Comparison of ENCODE assay signal across 29 cellular contexts in genomic region chr9:37621299-37621934, GRCh38. TPM values are rescaled to one million over a fixed set of nuclear protein-coding genes. Genes with fewer than 3 reads are reported as not detected.
DNase-seq lines count a peak whose midpoint lies in the region; ATAC-seq, FAIRE-seq and TF ChIP-seq lines count a peak whose summit lies in the region.
"Had no signal": no experiment of that assay in that cellular context is flagged by ENCODE, and none has a peak within 500 bp of the region (broad histone marks: within the 10 kb centered on the region; RNA-seq: fewer than 3 reads in every experiment).

No MANE protein-coding gene starts in this region.

- no peak overlapping the region for H2AK5ac ChIP-seq in H1 (ENCODE audit: low read depth, low read length)

- no peak overlapping the region for H3K4ac ChIP-seq in H1 (replicated peaks; ENCODE audit: insufficient read length, low read depth, low read length)

- TF ChIP-seq CTCF in HEK293 (tag by site-specific recombination; IDR thresholded peaks at IDR 0.05) (no peak), H1 (IDR thresholded peaks at IDR 0.05; ENCODE audit: control extremely low read depth in 1 of 3, insufficient read depth in 1 of 3, low read depth in 1 of 3, low read length in 3 of 3) (no peak), neural progenitor cell (IDR thresholded peaks at IDR 0.05) (no peak), osteocyte (IDR thresholded peaks at IDR 0.05) (no peak), PC-3 (conservative IDR thresholded peaks at IDR 0.05; ENCODE audit: low read depth, low read length) (no peak)

- 77% methylated on average over 9 of the region's 9 CpGs; no CpG with 5 or more reads in 1 of the 2 experiments for WGBS in H1 (ENCODE audit: extremely low coverage in 1 of 2, insufficient coverage in 1 of 2, insufficient read length in 1 of 2, insufficient replicate concordance in 2 of 2, low coverage in 1 of 2, low lambda C conversion rate in 2 of 2, missing lambda C conversion rate in 1 of 2), 2 experiments

- H3K9me3 Mint-ChIP-seq in neural progenitor cell (no peaks in the 10 kb centered on the region), osteocyte (ENCODE audit: unreplicated experiment) (no peaks in the 10 kb centered on the region)
- H3K9me3 Mint-ChIP-seq: activated B cell treated with CpG ODN at 0.5 μM for 24 hours; activated naive CD4-positive, alpha-beta T cell treated with anti-CD3 and anti-CD28 coated beads, Interleukin-2, amount 50 U/mL, for 24 hours; activated T-helper 17 cell treated with anti-CD3 and anti-CD28 coated beads, Interleukin-2, amount 50 U/mL, for 72 hours; CD8-positive, alpha-beta T cell; central memory CD8-positive, alpha-beta T cell; T-helper 2 cell treated with Interferon-gamma antibody and Interleukin-4, amounts not matched to agents 5 μg/mL and 100 μg/mL, for 36 hours had no signal

- TF ChIP-seq POLR2A in H1 (IDR thresholded peaks at IDR 0.05; ENCODE audit: control extremely low read depth in 1 of 2, low read depth in 2 of 2, low read length in 2 of 2): no peak

- H3K56ac ChIP-seq in H1 (replicated peaks; ENCODE audit: insufficient read length, low read depth, low read length): no peak overlapping the region

- peak; percentile 69 for DNase-seq in NCI-H82 (lab: John Stamatoyannopoulos, UW)
- no peak for DNase-seq in H1 (ENCODE audit: low read depth in 1 of 2, low spot score in 2 of 2)
- no peak for DNase-seq in neural progenitor cell (ENCODE audit: low spot score)
- no peak for DNase-seq in osteocyte (ENCODE audit: extremely low spot score, unreplicated experiment)
- no peak for DNase-seq in HuH-7.5 (ENCODE audit: low spot score)
- no peak for DNase-seq in PC-3
- DNase-seq in amniotic stem cell (lab: John Stamatoyannopoulos, UW): no peak
- DNase-seq: activated B cell treated with CpG ODN at 0.5 μM for 24 hours; activated CD4-positive, alpha-beta T cell treated with anti-CD3 and anti-CD28 coated beads, Interleukin-2, amount 50 U/mL, for 4 hours; CD8-positive, alpha-beta T cell; dermis blood vessel endothelial cell; GDM1; lower lobe of right lung; NCI-H2029; NCI-H526 treated with DMSO at 0.1 percent for 48 hours; psoas muscle; RPMI8226; stimulated activated CD8-positive, alpha-beta memory T cell treated with anti-CD3 and anti-CD28 coated beads, Interleukin-4, amount 100 ng/mL, for 48 hours; transverse colon had no signal

- no peak overlapping the region for H2BK5ac ChIP-seq in H1 (ENCODE audit: low read depth, low read length)

- 0 out of 2 replicates have a peak overlapping the region, but pooled peaks have one; percentile 17 for H4K8ac ChIP-seq in H1 (ENCODE audit: extremely low read depth, insufficient read depth, low read length)

- peak overlapping the region; percentile 19 for H3K14ac ChIP-seq in H1 (ENCODE audit: insufficient read length)

- H2BK15ac ChIP-seq in H1 (ENCODE audit: low read length): no peak overlapping the region

- H4K91ac ChIP-seq in H1 (replicated peaks; ENCODE audit: insufficient read length, low read length): no peak overlapping the region

- no peaks in the 10 kb centered on the region for H3K9me3 ChIP-seq in HEK293 (ENCODE audit: control insufficient read depth, insufficient read depth, low read depth, low read length)
- H3K9me3 ChIP-seq in H1 (ENCODE audit: insufficient read depth in 2 of 2, low read depth in 1 of 2, low read length in 1 of 2): no peaks in the 10 kb centered on the region
- H3K9me3 ChIP-seq in neural progenitor cell (ENCODE audit: low read depth): no peaks in the 10 kb centered on the region
- no peaks in the 10 kb centered on the region for H3K9me3 ChIP-seq in PC-3 (ENCODE audit: low read length)
- H3K9me3 ChIP-seq: ascending aorta, lower lobe of right lung, neutrophil, psoas muscle, transverse colon had no signal

- H3K4me1 Mint-ChIP-seq in neural progenitor cell (peaks cover 31% of the 10 kb centered on the region), osteocyte (ENCODE audit: unreplicated experiment) (no peaks in the 10 kb centered on the region)
- H3K4me1 Mint-ChIP-seq: activated B cell treated with CpG ODN at 0.5 μM for 24 hours; activated naive CD4-positive, alpha-beta T cell treated with anti-CD3 and anti-CD28 coated beads, Interleukin-2, amount 50 U/mL, for 24 hours; activated T-helper 17 cell treated with anti-CD3 and anti-CD28 coated beads, Interleukin-2, amount 50 U/mL, for 72 hours; central memory CD8-positive, alpha-beta T cell had no signal

- no peak for FAIRE-seq in H1 (lab: Jason Lieb, UNC)
- FAIRE-seq: endometrium had no signal

- H4K20me1 ChIP-seq in H1 (replicated peaks in 1 of 2; ENCODE audit: control insufficient read depth in 1 of 2, insufficient read depth in 2 of 2, low read length in 2 of 2): no peaks in the 10 kb centered on the region
- no peaks in the 10 kb centered on the region for H4K20me1 ChIP-seq in neural progenitor cell (ENCODE audit: low read depth)
- H4K20me1 ChIP-seq in PC-3 (ENCODE audit: low read length): no peaks in the 10 kb centered on the region

- no peaks in the 10 kb centered on the region for H3K23me2 ChIP-seq in H1 (ENCODE audit: low read depth, low read length)

- H3K4me3 Mint-ChIP-seq in neural progenitor cell: no peak overlapping the region
- no peak overlapping the region for H3K4me3 Mint-ChIP-seq in osteocyte (ENCODE audit: unreplicated experiment)
- H3K4me3 Mint-ChIP-seq: activated B cell treated with CpG ODN at 0.5 μM for 24 hours; activated naive CD4-positive, alpha-beta T cell treated with anti-CD3 and anti-CD28 coated beads, Interleukin-2, amount 50 U/mL, for 24 hours; activated T-helper 17 cell treated with anti-CD3 and anti-CD28 coated beads, Interleukin-2, amount 50 U/mL, for 72 hours; CD8-positive, alpha-beta T cell; central memory CD8-positive, alpha-beta T cell; T-helper 2 cell treated with Interferon-gamma antibody and Interleukin-4, amounts not matched to agents 5 μg/mL and 100 μg/mL, for 36 hours had no signal

- peak overlapping the region; percentile 49 for H2AFZ ChIP-seq in H1 (ENCODE audit: low read length)
- peak overlapping the region; percentile 70 for H2AFZ ChIP-seq in neural progenitor cell (replicated peaks)
- H2AFZ ChIP-seq in PC-3 (ENCODE audit: low read length): no peak overlapping the region

- H3F3A ChIP-seq in neural progenitor cell (ENCODE audit: low read depth) (peaks cover 22% of the 10 kb centered on the region), PC-3 (ENCODE audit: low read length, unreplicated experiment) (no peaks in the 10 kb centered on the region)

- TF ChIP-seq EP300 in H1 (IDR thresholded peaks at IDR 0.05; ENCODE audit: borderline replicate concordance in 1 of 2, low read depth in 2 of 2, low read length in 2 of 2): no peak

- H3K9ac ChIP-seq in H1 (replicated peaks in 1 of 4; ENCODE audit: extremely low read depth in 1 of 4, low read depth in 3 of 4, low read length in 3 of 4) (no peak overlapping the region), neural progenitor cell (no peak overlapping the region), PC-3 (ENCODE audit: low read length) (no peak overlapping the region)

- H2BK120ac ChIP-seq in H1 (replicated peaks; ENCODE audit: low read depth, low read length): no peak overlapping the region

- TF ChIP-seq RAD21 in H1 (IDR thresholded peaks at IDR 0.05 in 1 of 2, conservative IDR thresholded peaks at IDR 0.05 in 1 of 2; ENCODE audit: low read depth in 2 of 2, low read length in 2 of 2): no peak

- POLR2A ChIA-PET in HEK293 (lab: Yijun Ruan, JAX): no interaction called here
- POLR2A ChIA-PET in H1 (lab: Charles Lee; ENCODE audit: partially characterized antibody): interaction anchor here (0.6 to 1.6 kb wide), 2 partner anchors 11 to 32 kb away, joined by 3 to 4 read pairs; no protein-coding TSS in a partner anchor
- POLR2A ChIA-PET in PC-3 (lab: Charles Lee; ENCODE audit: unreplicated experiment): no interaction called here

- H3K27ac Mint-ChIP-seq in neural progenitor cell (no peak overlapping the region), osteocyte (ENCODE audit: unreplicated experiment) (no peak overlapping the region)
- H3K27ac Mint-ChIP-seq: activated B cell treated with CpG ODN at 0.5 μM for 24 hours; activated naive CD4-positive, alpha-beta T cell treated with anti-CD3 and anti-CD28 coated beads, Interleukin-2, amount 50 U/mL, for 24 hours; activated T-helper 17 cell treated with anti-CD3 and anti-CD28 coated beads, Interleukin-2, amount 50 U/mL, for 72 hours; CD8-positive, alpha-beta T cell; T-helper 2 cell treated with Interferon-gamma antibody and Interleukin-4, amounts not matched to agents 5 μg/mL and 100 μg/mL, for 36 hours had no signal

- ATAC-seq in PC-3: no peak
- ATAC-seq: activated T-helper 17 cell treated with anti-CD3 and anti-CD28 coated beads, Interleukin-2, amount 50 U/mL, for 72 hours; CD8-positive, alpha-beta T cell; lower lobe of right lung; psoas muscle had no signal

- H4K5ac ChIP-seq in H1 (ENCODE audit: insufficient read length, low read depth, low read length): no peak overlapping the region

- H3K27me3 Mint-ChIP-seq in neural progenitor cell (ENCODE audit: insufficient read depth, low read depth) (peaks cover 3% of the 10 kb centered on the region), osteocyte (ENCODE audit: unreplicated experiment) (peaks cover 51% of the 10 kb centered on the region)
- H3K27me3 Mint-ChIP-seq: activated B cell treated with CpG ODN at 0.5 μM for 24 hours; activated naive CD4-positive, alpha-beta T cell treated with anti-CD3 and anti-CD28 coated beads, Interleukin-2, amount 50 U/mL, for 24 hours; central memory CD8-positive, alpha-beta T cell had no signal

- CTCF ChIA-PET in HEK293 (lab: Yijun Ruan, JAX): interaction anchor here (0.8 kb wide), 1 partner anchor 39 kb away, joined by 3 read pairs; no protein-coding TSS in a partner anchor
- CTCF ChIA-PET in H1 (lab: Charles Lee; ENCODE audit: partially characterized antibody): interaction anchor here (0.5 to 0.6 kb wide), 2 partner anchors 16 to 142 kb away, joined by 3 read pairs; no protein-coding TSS in a partner anchor
- CTCF ChIA-PET in PC-3 (lab: Charles Lee): no interaction called here

- H2BK20ac ChIP-seq in H1 (ENCODE audit: low read length): no peak overlapping the region

- H3K4me3 ChIP-seq in HEK293 (ENCODE audit: low read depth, low read length): no peak overlapping the region
- no peak overlapping the region for H3K4me3 ChIP-seq in H1 (ENCODE audit: extremely low read depth in 1 of 4, insufficient read depth in 2 of 4, low read depth in 3 of 4, low read length in 4 of 4)
- no peak overlapping the region for H3K4me3 ChIP-seq in neural progenitor cell
- no peak overlapping the region for H3K4me3 ChIP-seq in PC-3 (ENCODE audit: low read length)
- H3K4me3 ChIP-seq: ascending aorta, lower lobe of right lung, psoas muscle, transverse colon had no signal

- H3K79me2 ChIP-seq in H1 (ENCODE audit: control insufficient read depth in 1 of 2, insufficient read depth in 2 of 2, low read length in 2 of 2): no peaks in the 10 kb centered on the region
- no peaks in the 10 kb centered on the region for H3K79me2 ChIP-seq in neural progenitor cell (ENCODE audit: low read depth)
- no peaks in the 10 kb centered on the region for H3K79me2 ChIP-seq in PC-3 (ENCODE audit: low read length)

- no peak overlapping the region for H3K18ac ChIP-seq in H1 (ENCODE audit: extremely low read depth, low read length)

- H3K36me3 Mint-ChIP-seq in neural progenitor cell: no peaks in the 10 kb centered on the region
- H3K36me3 Mint-ChIP-seq in osteocyte (ENCODE audit: unreplicated experiment): no peaks in the 10 kb centered on the region
- H3K36me3 Mint-ChIP-seq: activated naive CD4-positive, alpha-beta T cell treated with anti-CD3 and anti-CD28 coated beads, Interleukin-2, amount 50 U/mL, for 24 hours; CD8-positive, alpha-beta T cell had no signal

- no peaks in the 10 kb centered on the region for H3K27me3 ChIP-seq in H1 (replicated peaks in 1 of 4; ENCODE audit: control insufficient read depth in 3 of 4, extremely low read depth in 1 of 4, insufficient read depth in 3 of 4, low read length in 3 of 4)
- H3K27me3 ChIP-seq in neural progenitor cell: no peaks in the 10 kb centered on the region
- no peaks in the 10 kb centered on the region for H3K27me3 ChIP-seq in PC-3 (ENCODE audit: low read length)
- H3K27me3 ChIP-seq: ascending aorta, transverse colon had no signal

- no peak overlapping the region for H3K4me2 ChIP-seq in H1 (ENCODE audit: insufficient read depth in 1 of 2, low read depth in 2 of 2, low read length in 2 of 2)
- H3K4me2 ChIP-seq in neural progenitor cell: no peak overlapping the region
- no peak overlapping the region for H3K4me2 ChIP-seq in PC-3 (ENCODE audit: low read length)

- H2BK12ac ChIP-seq in H1 (ENCODE audit: low read depth, low read length): no peak overlapping the region

- H3K36me3 ChIP-seq in HEK293 (ENCODE audit: control insufficient read depth in 2 of 2, insufficient read depth in 1 of 2, low read length in 2 of 2) (no peaks in the 10 kb centered on the region), H1 (ENCODE audit: control insufficient read depth in 2 of 4, insufficient read depth in 4 of 4, low read length in 3 of 4) (no peaks in the 10 kb centered on the region), neural progenitor cell (no peaks in the 10 kb centered on the region), PC-3 (ENCODE audit: low read depth, low read length) (no peaks in the 10 kb centered on the region)
- H3K36me3 ChIP-seq: ascending aorta, lower lobe of right lung, neutrophil, transverse colon had no signal

- no peaks in the 10 kb centered on the region for H3K9me2 ChIP-seq in PC-3 (replicated peaks; ENCODE audit: low read length)

- H3K23ac ChIP-seq in H1 (ENCODE audit: insufficient read length): no peak overlapping the region

- no peak overlapping the region for H3K27ac ChIP-seq in HEK293 (ENCODE audit: extremely low read depth, low read depth, low read length)
- H3K27ac ChIP-seq in H1 (ENCODE audit: low read depth, low read length): no peak overlapping the region
- no peak overlapping the region for H3K27ac ChIP-seq in neural progenitor cell
- H3K27ac ChIP-seq in PC-3 (ENCODE audit: low read length): no peak overlapping the region
- H3K27ac ChIP-seq: ascending aorta, lower lobe of right lung, neutrophil, psoas muscle, transverse colon had no signal

- intact Hi-C loops in PC-3 (cut with micrococcal nuclease): no loop called here

- no TSS peak for BruUV-seq in PC-3 (replicated peaks; lab: Mats Ljungman, UMichigan)

- H3K4me1 ChIP-seq in HEK293 (ENCODE audit: control insufficient read depth, insufficient read depth, low read length) (no peaks in the 10 kb centered on the region), H1 (replicated peaks in 1 of 4; ENCODE audit: control insufficient read depth in 3 of 4, insufficient read depth in 4 of 4, low read length in 3 of 4) (peaks cover 0 to 3% (median 2%) of the 10 kb centered on the region in 4 experiments; a peak in 4 of 7 replicates), neural progenitor cell (peaks cover 29% of the 10 kb centered on the region), PC-3 (ENCODE audit: insufficient read depth, low read length) (peaks cover 5% of the 10 kb centered on the region; the same call in 1 of the 2 replicates)
- H3K4me1 ChIP-seq: ascending aorta, lower lobe of right lung, psoas muscle, transverse colon had no signal

- H3K79me1 ChIP-seq in H1 (ENCODE audit: low read depth, low read length): no peaks in the 10 kb centered on the region

RNA-seq across cellular contexts. Expression of gene TOMM5, which starts 29.0 kb away (rescaled TPM):
- 160 and 174 TPM in 2 replicates for total RNA-seq in H1 (2021; fragmentation: NEBNext Ultra II Directional; extraction: Animal tissue kit (Norgen Biotek cat#: 25700))
- 127 and 171 TPM in 2 replicates for polyA plus RNA-seq in H1 (2011; rRNA removed)
- polyA plus RNA-seq in H1 (2011; cell fraction: cytosol; rRNA removed): 187 TPM
- 99.7 TPM for polyA plus RNA-seq in H1 (2011; cell fraction: nucleus; rRNA removed)
- polyA plus RNA-seq in H1 (2012, experiment 1 of 2): 159 to 278 TPM (median 194 TPM) in 4 replicates
- 329 TPM for polyA plus RNA-seq in H1 (2012, experiment 2 of 2)
- polyA plus RNA-seq in H1 (2013, experiment 1 of 2): 219 TPM
- 242 TPM for polyA plus RNA-seq in H1 (2013, experiment 2 of 2)
- polyA minus RNA-seq in H1 (2011; rRNA and poly(A)+ RNA removed): 59.7 and 60.3 TPM in 2 replicates
- 72.3 TPM for polyA minus RNA-seq in H1 (2011; cell fraction: cytosol; rRNA and poly(A)+ RNA removed)
- polyA minus RNA-seq in H1 (2011; cell fraction: nucleus; rRNA and poly(A)+ RNA removed): 56.6 TPM
- total RNA-seq in neural progenitor cell (ENCODE audit: low replicate concordance): 142 and 201 TPM in 2 replicates
- 77.2 and 85.9 TPM in 2 replicates for total RNA-seq in osteocyte
- 220 and 252 TPM in 2 replicates for total RNA-seq in PC-3 (2014; rRNA removed)

RNA-seq across cellular contexts. Expression of gene FRMPD1, which starts 29.3 kb away (rescaled TPM):
- 0.32 and 0.52 TPM in 2 replicates for total RNA-seq in H1 (2021; fragmentation: NEBNext Ultra II Directional; extraction: Animal tissue kit (Norgen Biotek cat#: 25700))
- 0.25 and 0.27 TPM in 2 replicates for polyA plus RNA-seq in H1 (2011; rRNA removed)
- 0.13 TPM for polyA plus RNA-seq in H1 (2011; cell fraction: cytosol; rRNA removed)
- polyA plus RNA-seq in H1 (2011; cell fraction: nucleus; rRNA removed): 0.53 TPM
- polyA plus RNA-seq in H1 (2012, experiment 1 of 2): 0.27 to 0.35 TPM (median 0.29 TPM) in 4 replicates
- 0.24 TPM for polyA plus RNA-seq in H1 (2012, experiment 2 of 2)
- polyA plus RNA-seq in H1 (2013, experiment 1 of 2): 0.14 TPM
- 0.15 TPM for polyA plus RNA-seq in H1 (2013, experiment 2 of 2)
- polyA minus RNA-seq in H1 (2011; rRNA and poly(A)+ RNA removed): 0.41 and 0.46 TPM in 2 replicates
- polyA minus RNA-seq in H1 (2011; cell fraction: cytosol; rRNA and poly(A)+ RNA removed): not detected
- polyA minus RNA-seq in H1 (2011; cell fraction: nucleus; rRNA and poly(A)+ RNA removed): 0.20 TPM
- total RNA-seq in neural progenitor cell (ENCODE audit: low replicate concordance): not detected in 2 replicates
- total RNA-seq in osteocyte: not detected in 2 replicates
- not detected in 2 replicates for total RNA-seq in PC-3 (2014; rRNA removed)
- total RNA-seq: activated T-helper 17 cell treated with anti-CD3 and anti-CD28 coated beads, Interleukin-2, amount 50 U/mL, for 72 hours; ascending aorta; CD8-positive, alpha-beta T cell; dermis blood vessel endothelial cell; glomerular endothelial cell; H4 had no signal

RNA-seq across cellular contexts. Expression of gene FBXO10, which starts 45.2 kb away (rescaled TPM):
- 13.1 and 15.4 TPM in 2 replicates for total RNA-seq in H1 (2021; fragmentation: NEBNext Ultra II Directional; extraction: Animal tissue kit (Norgen Biotek cat#: 25700))
- polyA plus RNA-seq in H1 (2011; rRNA removed): 13.9 and 17.4 TPM in 2 replicates
- 16.0 TPM for polyA plus RNA-seq in H1 (2011; cell fraction: cytosol; rRNA removed)
- 24.4 TPM for polyA plus RNA-seq in H1 (2011; cell fraction: nucleus; rRNA removed)
- polyA plus RNA-seq in H1 (2012, experiment 1 of 2): 12.9 to 15.5 TPM (median 14.2 TPM) in 4 replicates
- polyA plus RNA-seq in H1 (2012, experiment 2 of 2): 10.5 TPM
- polyA plus RNA-seq in H1 (2013, experiment 1 of 2): 7.4 TPM
- polyA plus RNA-seq in H1 (2013, experiment 2 of 2): 8.2 TPM
- 21.2 and 32.7 TPM in 2 replicates for polyA minus RNA-seq in H1 (2011; rRNA and poly(A)+ RNA removed)
- 11.5 TPM for polyA minus RNA-seq in H1 (2011; cell fraction: cytosol; rRNA and poly(A)+ RNA removed)
- polyA minus RNA-seq in H1 (2011; cell fraction: nucleus; rRNA and poly(A)+ RNA removed): 15.6 TPM
- 13.4 and 28.2 TPM in 2 replicates for total RNA-seq in neural progenitor cell (ENCODE audit: low replicate concordance)
- 20.5 and 21.0 TPM in 2 replicates for total RNA-seq in osteocyte
- 2.6 and 5.1 TPM in 2 replicates for total RNA-seq in PC-3 (2014; rRNA removed)
